Comparison of ENCODE assay signal across 9 cellular contexts in the genomic region with DNA sequence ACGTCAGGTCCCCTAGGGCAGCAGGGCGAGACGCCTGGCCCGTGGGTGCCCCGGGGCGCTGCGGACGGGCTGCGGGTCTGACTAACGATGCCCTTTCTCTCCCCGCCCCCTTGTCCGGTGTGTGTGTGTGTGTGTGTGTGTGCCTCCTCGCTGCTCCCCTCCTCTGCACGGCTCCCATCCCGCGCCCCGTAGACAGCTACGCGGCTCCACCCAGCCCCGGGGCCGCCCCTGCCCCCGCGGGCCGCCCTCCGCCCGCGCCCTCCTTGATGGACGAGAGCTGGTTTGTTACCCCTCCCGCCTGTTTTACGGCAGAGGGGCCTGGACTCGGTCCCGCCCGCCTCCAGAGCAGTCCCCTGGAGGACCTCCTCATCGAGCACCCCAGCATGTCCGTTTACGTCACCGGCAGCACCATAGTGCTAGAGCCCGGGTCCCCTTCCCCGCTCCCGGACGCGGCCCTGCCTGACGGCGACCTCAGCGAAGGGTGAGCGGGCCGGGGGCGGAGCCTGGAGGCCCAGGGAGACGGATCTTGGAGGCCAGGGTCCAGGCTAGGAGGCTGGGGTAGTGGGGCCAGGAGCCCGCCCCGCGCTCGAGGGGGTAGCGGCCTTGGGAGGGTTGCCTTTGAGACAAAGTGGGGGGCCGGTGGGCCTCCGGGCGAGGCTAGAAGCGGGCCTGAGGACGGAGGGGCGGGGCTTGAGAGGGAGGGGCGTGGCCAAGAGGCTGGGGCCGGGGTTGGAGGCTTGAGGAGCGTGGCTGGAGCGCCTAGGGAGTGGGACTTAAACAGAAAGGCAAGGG. TPM values are rescaled to one million over a fixed set of nuclear protein-coding genes. Genes with fewer than 3 reads are reported as not detected.
A peak's percentile ranks its signal among the peaks of the same experiment; 100 is the strongest.
DNase-seq lines count a peak whose midpoint lies in the region; ATAC-seq, FAIRE-seq and TF ChIP-seq lines count a peak whose summit lies in the region.
"Had no signal": no experiment of that assay in that cellular context is flagged by ENCODE, and none has a peak within 500 bp of the region (broad histone marks: within the 10 kb centered on the region; RNA-seq: fewer than 3 reads in every experiment).

No MANE protein-coding gene starts in this region.

- H3K4me1 ChIP-seq in keratinocyte (ENCODE audit: control insufficient read depth, extremely low read depth, insufficient read depth, low read length) = peaks cover 35% of the 10 kb centered on the region

- peak overlapping the region; percentile 79 for H2AFZ ChIP-seq in keratinocyte (ENCODE audit: control insufficient read depth, low read length)

- DNase-seq in NCI-H1436 (lab: John Stamatoyannopoulos, UW) (peak; percentile 77), NCI-H1436 treated with DMSO at 0.1 percent for 48 hours (lab: John Stamatoyannopoulos, UW) (no peak), NCI-H1694 (lab: John Stamatoyannopoulos, UW) (peak; percentile 56), cardiac fibroblast (ENCODE audit: low read depth in 2 of 2) (peak; percentile 76 to 84), keratinocyte (ENCODE audit: low read depth, low spot score) (no peak)
- DNase-seq in activated CD4-positive, CD25-positive, alpha-beta regulatory T cell (lab: John Stamatoyannopoulos, UW) = peak; percentile 56 to 70 (median 66)
- DNase-seq in stimulated activated CD4-positive, alpha-beta T cell treated with anti-CD3 and anti-CD28 coated beads, Interleukin-15, amount 100 ng/mL, for 24 hours = peak; percentile 87

- no peaks in the 10 kb centered on the region for H3K79me2 ChIP-seq in keratinocyte (ENCODE audit: control insufficient read depth, insufficient read depth, low read length)

- dilution Hi-C loops in keratinocyte (cut with MboI; ENCODE audit: extremely low pct_ligation_motif_present, low sequenced_read_pairs) = no loop called here

- peak overlapping the region; percentile 58 to 59 for H3K4me3 ChIP-seq in cardiac fibroblast (replicated peaks in 1 of 2; ENCODE audit: low read depth in 2 of 2, low read length in 2 of 2)
- H3K4me3 ChIP-seq in keratinocyte (ENCODE audit: control insufficient read depth in 2 of 3, extremely low read depth in 1 of 3, insufficient read depth in 2 of 3, low read depth in 1 of 3, low read length in 3 of 3) = peak overlapping the region; percentile 43 to 70 (median 65)

- no peak for FAIRE-seq in keratinocyte (lab: Jason Lieb, UNC)
- FAIRE-seq: A204.1 had no signal

- no peak for TF ChIP-seq CTCF in cardiac fibroblast (IDR thresholded peaks at IDR 0.05; ENCODE audit: low read depth, low read length)
- peak in 1 of 3 experiments; percentile 2 for TF ChIP-seq CTCF in keratinocyte (optimal IDR thresholded peaks at IDR 0.05 in 1 of 3, IDR thresholded peaks at IDR 0.05 in 1 of 3, conservative IDR thresholded peaks at IDR 0.05 in 1 of 3; ENCODE audit: extremely low read depth in 1 of 3, insufficient read depth in 2 of 3, low read length in 3 of 3)

- H3K4me2 ChIP-seq in keratinocyte (ENCODE audit: control insufficient read depth, extremely low read depth, insufficient read depth, low read depth, low read length) = peak overlapping the region; percentile 85

- peak; percentile 54 for ATAC-seq in HG02798 (IDR thresholded peaks at IDR 0.05; ENCODE audit: poor library complexity, unreplicated experiment)

- H3K36me3 ChIP-seq in keratinocyte (ENCODE audit: control insufficient read depth in 2 of 2, extremely low read depth in 1 of 2, insufficient read depth in 2 of 2, low read length in 2 of 2) = peaks cover 2 to 5% of the 10 kb centered on the region in 2 experiments

- H3K9me3 ChIP-seq in keratinocyte (ENCODE audit: control insufficient read depth, low read depth, low read length) = no peaks in the 10 kb centered on the region

- H3K27me3 ChIP-seq in keratinocyte (ENCODE audit: control insufficient read depth, extremely low read depth, insufficient read depth, low read length) = no peaks in the 10 kb centered on the region

- peak overlapping the region; percentile 65 for H3K9ac ChIP-seq in keratinocyte (ENCODE audit: control insufficient read depth, extremely low read depth, insufficient read depth, low read length)

- H3K9me1 ChIP-seq in keratinocyte (ENCODE audit: control insufficient read depth, extremely low read depth, insufficient read depth, low read length) = peaks cover 5% of the 10 kb centered on the region

- H4K20me1 ChIP-seq in keratinocyte (ENCODE audit: control insufficient read depth, extremely low read depth, insufficient read depth, low read length) = peaks cover 14% of the 10 kb centered on the region

- peak overlapping the region; percentile 20 for H3K27ac ChIP-seq in keratinocyte (ENCODE audit: control insufficient read depth, insufficient read depth, low read length)

RNA-seq across cellular contexts. Expression of a gene that starts 5.1 kb away (rescaled TPM):
- 0.70 to 2.6 TPM (median 1.0 TPM) in 3 replicates for polyA plus RNA-seq in keratinocyte
- polyA plus RNA-seq in keratinocyte (2011; ENCODE audit: low read depth) = 1.1 TPM
- 2.3 and 2.8 TPM in 2 replicates for polyA plus RNA-seq in keratinocyte (2011; cell fraction: cytosol; rRNA removed)
- polyA plus RNA-seq in keratinocyte (2011; cell fraction: nucleus; rRNA removed) = 7.3 and 7.5 TPM in 2 replicates
- polyA plus RNA-seq in keratinocyte (2012; ENCODE audit: low replicate concordance) = 4.1 and 5.0 TPM in 2 replicates
- 1.3 to 6.2 TPM (median 1.7 TPM) in 3 replicates for polyA minus RNA-seq in keratinocyte
- 2.3 TPM for polyA minus RNA-seq in keratinocyte (2011; cell fraction: cytosol; rRNA and poly(A)+ RNA removed)
- 2.6 and 3.6 TPM in 2 replicates for polyA minus RNA-seq in keratinocyte (2011; cell fraction: nucleus; rRNA and poly(A)+ RNA removed)

RNA-seq across cellular contexts. Expression of a gene that starts 32.3 kb away (rescaled TPM):
- 33.6 to 48.0 TPM (median 39.0 TPM) in 3 replicates for polyA plus RNA-seq in keratinocyte
- 5.7 TPM for polyA plus RNA-seq in keratinocyte (2011; ENCODE audit: low read depth)
- 18.5 and 39.1 TPM in 2 replicates for polyA plus RNA-seq in keratinocyte (2011; cell fraction: cytosol; rRNA removed)
- polyA plus RNA-seq in keratinocyte (2011; cell fraction: nucleus; rRNA removed) = 59.2 and 66.1 TPM in 2 replicates
- 9.7 and 14.0 TPM in 2 replicates for polyA plus RNA-seq in keratinocyte (2012; ENCODE audit: low replicate concordance)
- 20.9 to 35.4 TPM (median 33.6 TPM) in 3 replicates for polyA minus RNA-seq in keratinocyte
- 13.0 TPM for polyA minus RNA-seq in keratinocyte (2011; cell fraction: cytosol; rRNA and poly(A)+ RNA removed)
- polyA minus RNA-seq in keratinocyte (2011; cell fraction: nucleus; rRNA and poly(A)+ RNA removed) = 19.5 and 31.1 TPM in 2 replicates

Comparison
In these comparisons a context has a peak if more than half of its experiments do, and no peak if none do; other contexts are left out.
1. DNase-seq: peak in NCI-H1436 (single experiment), NCI-H1694 (single experiment), activated CD4-positive, CD25-positive, alpha-beta regulatory T cell (4 of 4), cardiac fibroblast (2 of 2) and stimulated activated CD4-positive, alpha-beta T cell treated with anti-CD3 and anti-CD28 coated beads, Interleukin-15, amount 100 ng/mL, for 24 hours (single experiment); none in NCI-H1436 treated with DMSO at 0.1 percent for 48 hours (single experiment) and keratinocyte (single experiment).